12 cellular contexts compared by ENCODE assay signal in the genomic region with DNA sequence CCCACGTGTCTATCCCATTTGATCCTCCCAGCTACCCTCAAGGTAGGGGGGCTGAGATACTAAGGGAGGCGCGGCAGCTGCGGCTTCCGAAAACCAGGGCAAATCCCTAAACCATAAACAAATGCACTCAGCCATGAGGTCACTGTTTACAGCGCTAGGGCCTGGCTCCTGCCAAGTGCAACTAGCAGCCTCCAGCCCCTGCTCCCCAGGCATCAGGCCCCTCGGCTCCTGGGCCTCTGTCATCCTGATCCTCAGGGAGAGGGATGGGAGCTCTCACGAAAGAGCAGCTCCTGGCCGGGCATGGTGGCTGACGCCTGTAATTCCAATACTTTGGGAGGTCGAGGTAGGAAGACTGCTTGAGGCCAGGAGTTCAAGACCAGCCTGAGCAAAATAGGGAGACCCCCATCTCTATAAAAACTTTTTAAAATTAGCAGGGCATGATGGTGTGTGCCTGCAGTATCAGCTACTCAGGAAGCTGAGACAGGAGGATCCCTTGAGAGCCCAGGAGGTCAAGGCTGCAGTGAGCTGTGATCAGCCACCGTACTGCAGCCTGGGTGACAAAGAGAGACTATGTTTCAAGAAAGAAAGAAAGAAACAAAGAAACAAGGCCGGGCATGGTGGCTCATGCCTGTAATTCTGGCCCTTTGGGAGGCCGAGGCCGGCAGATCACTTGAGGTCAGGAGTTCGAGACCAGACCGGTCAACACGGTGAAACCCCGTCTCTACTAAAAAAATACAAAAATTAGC. TPM values are rescaled to one million over a fixed set of nuclear protein-coding genes. Genes with fewer than 3 reads are reported as not detected.
A peak's percentile ranks its signal among the peaks of the same experiment; 100 is the strongest.
DNase-seq lines count a peak whose midpoint lies in the region; ATAC-seq and TF ChIP-seq lines count a peak whose summit lies in the region.
"Had no signal": no experiment of that assay in that cellular context is flagged by ENCODE, and none has a peak within 500 bp of the region (broad histone marks: within the 10 kb centered on the region; RNA-seq: fewer than 3 reads in every experiment).

No MANE protein-coding gene starts in this region.

- no peak overlapping the region for H3K9ac ChIP-seq in neuronal stem cell (ENCODE audit: low read depth, low read length, poor library complexity)

- H2BK12ac ChIP-seq in neuronal stem cell (ENCODE audit: low read length) = no peak overlapping the region

- H2BK5ac ChIP-seq in neuronal stem cell (ENCODE audit: low read length) = peak overlapping the region; percentile 89

- peak overlapping the region; percentile 35 for H2BK15ac ChIP-seq in neuronal stem cell (ENCODE audit: low read length)

- no peak overlapping the region for H3K18ac ChIP-seq in neuronal stem cell (ENCODE audit: low read length)

- no peak overlapping the region for H2BK120ac ChIP-seq in neuronal stem cell (ENCODE audit: low read depth, low read length)

- H3K23ac ChIP-seq in neuronal stem cell (ENCODE audit: low read depth, low read length, poor library complexity) = peak overlapping the region; percentile 47

- no peaks in the 10 kb centered on the region for H3K79me1 ChIP-seq in neuronal stem cell (ENCODE audit: low read depth, low read length)

- no peaks in the 10 kb centered on the region for H3K27me3 Mint-ChIP-seq in activated T-cell treated with anti-CD3 and anti-CD28 coated beads, Interleukin-2, amount 50 U/mL, for 24 hours

- no peak overlapping the region for H3K4me2 ChIP-seq in neuronal stem cell (ENCODE audit: insufficient read depth, low read length, poor library complexity, severe bottlenecking)

- H3K27ac ChIP-seq in heart right ventricle (peak overlapping the region in 9 of 10 donors; percentile 83 to 90 (median 86)), esophagus muscularis mucosa (replicated peaks in 1 of 4) (peak overlapping the region; percentile 84 to 88 (median 86)), neuronal stem cell (replicated peaks; ENCODE audit: low read length) (no peak overlapping the region)

- H3K4ac ChIP-seq in neuronal stem cell (ENCODE audit: low read length) = no peak overlapping the region

- H3K27me3 ChIP-seq in heart right ventricle (no peaks in the 10 kb centered on the region), esophagus muscularis mucosa (no peaks in the 10 kb centered on the region), neuronal stem cell (ENCODE audit: control insufficient read depth in 3 of 3, insufficient read depth in 3 of 3, low read depth in 1 of 3, low read length in 3 of 3) (no peaks in the 10 kb centered on the region)

- DNase-seq in heart right ventricle (peak in 1 of 2 donors; percentile 42), Right ventricle myocardium inferior (ENCODE audit: missing footprints) (no peak), esophagus muscularis mucosa (ENCODE audit: extremely low spot score) (no peak), neuronal stem cell (ENCODE audit: low spot score) (no peak), NCI-H187 treated with DMSO at 0.1 percent for 48 hours (lab: John Stamatoyannopoulos, UW) (no peak)
- no peak for DNase-seq in activated T-cell treated with anti-CD3 and anti-CD28 coated beads, Interleukin-2, amount 50 U/mL, for 24 hours
- DNase-seq in stimulated activated effector memory CD8-positive, alpha-beta T cell treated with anti-CD3 and anti-CD28 coated beads, Interleukin-12 subunit alpha, Interleukin-12 subunit beta, amount 100 ng/mL, for 72 hours (ENCODE audit: low spot score in 2 of 2) = no peak
- DNase-seq: AML-193, NCI-H1048 had no signal

- H3K9me3 ChIP-seq in heart right ventricle (no peaks in the 10 kb centered on the region), esophagus muscularis mucosa (no peaks in the 10 kb centered on the region), neuronal stem cell (replicated peaks in 1 of 2; ENCODE audit: control insufficient read depth in 2 of 2, insufficient read depth in 1 of 2, low read depth in 1 of 2, low read length in 2 of 2) (no peaks in the 10 kb centered on the region)

- ATAC-seq in heart right ventricle (no peak), Right ventricle myocardium inferior (no peak), HG03432 (IDR thresholded peaks at IDR 0.05; ENCODE audit: unreplicated experiment) (no peak)
- no peak for ATAC-seq in stimulated activated effector memory CD8-positive, alpha-beta T cell treated with anti-CD3 and anti-CD28 coated beads, Interleukin-12 subunit alpha, Interleukin-12 subunit beta, amount 100 ng/mL, for 72 hours

- H3K9me3 Mint-ChIP-seq in activated T-cell treated with anti-CD3 and anti-CD28 coated beads, Interleukin-2, amount 50 U/mL, for 24 hours = no peaks in the 10 kb centered on the region
- no peaks in the 10 kb centered on the region for H3K9me3 Mint-ChIP-seq in stimulated activated effector memory CD8-positive, alpha-beta T cell treated with anti-CD3 and anti-CD28 coated beads, Interleukin-12 subunit alpha, Interleukin-12 subunit beta, amount 100 ng/mL, for 72 hours

- WGBS in heart right ventricle, 2 donors = 63 to 64% methylated on average over 19 of the region's 19 CpGs
- WGBS in esophagus muscularis mucosa = 55% methylated on average over 18 of the region's 19 CpGs
- no CpG with 5 or more reads among the region's 19 CpGs for WGBS in neuronal stem cell (ENCODE audit: extremely low coverage in 2 of 2, insufficient read length in 2 of 2, insufficient replicate concordance in 1 of 2), 2 donors

- H4K8ac ChIP-seq in neuronal stem cell (ENCODE audit: low read depth, low read length) = no peak overlapping the region

- TF ChIP-seq CTCF in heart right ventricle (IDR thresholded peaks at IDR 0.05) (no peak), esophagus muscularis mucosa (IDR thresholded peaks at IDR 0.05) (no peak)

- no peak for TF ChIP-seq EP300 in esophagus muscularis mucosa (IDR thresholded peaks at IDR 0.05)

- no peak overlapping the region for H3K4me3 Mint-ChIP-seq in activated T-cell treated with anti-CD3 and anti-CD28 coated beads, Interleukin-2, amount 50 U/mL, for 24 hours
- no peak overlapping the region for H3K4me3 Mint-ChIP-seq in stimulated activated effector memory CD8-positive, alpha-beta T cell treated with anti-CD3 and anti-CD28 coated beads, Interleukin-12 subunit alpha, Interleukin-12 subunit beta, amount 100 ng/mL, for 72 hours

- H2AK5ac ChIP-seq in neuronal stem cell (ENCODE audit: low read depth, low read length) = peak overlapping the region; percentile 65

- peaks cover 15% of the 10 kb centered on the region for H3K4me1 Mint-ChIP-seq in activated T-cell treated with anti-CD3 and anti-CD28 coated beads, Interleukin-2, amount 50 U/mL, for 24 hours (ENCODE audit: low read depth)
- H3K4me1 Mint-ChIP-seq in stimulated activated effector memory CD8-positive, alpha-beta T cell treated with anti-CD3 and anti-CD28 coated beads, Interleukin-12 subunit alpha, Interleukin-12 subunit beta, amount 100 ng/mL, for 72 hours = peaks cover 14% of the 10 kb centered on the region

- peaks cover 0 to 40% (median 13%) of the 10 kb centered on the region in 9 donors for H3K36me3 ChIP-seq in heart right ventricle
- peaks cover 6 to 26% (median 20%) of the 10 kb centered on the region in 4 donors for H3K36me3 ChIP-seq in esophagus muscularis mucosa
- peaks cover 18 to 59% of the 10 kb centered on the region in 2 donors for H3K36me3 ChIP-seq in neuronal stem cell (replicated peaks in 1 of 2; ENCODE audit: control insufficient read depth in 2 of 2, insufficient read depth in 2 of 2, low read length in 2 of 2)

- no peak overlapping the region for H4K91ac ChIP-seq in neuronal stem cell (ENCODE audit: low read depth, low read length, poor library complexity)

- H3K36me3 Mint-ChIP-seq in activated T-cell treated with anti-CD3 and anti-CD28 coated beads, Interleukin-2, amount 50 U/mL, for 24 hours (ENCODE audit: low read depth) = no peaks in the 10 kb centered on the region
- no peaks in the 10 kb centered on the region for H3K36me3 Mint-ChIP-seq in stimulated activated effector memory CD8-positive, alpha-beta T cell treated with anti-CD3 and anti-CD28 coated beads, Interleukin-12 subunit alpha, Interleukin-12 subunit beta, amount 100 ng/mL, for 72 hours

- H3K4me3 ChIP-seq in heart right ventricle (no peak overlapping the region), esophagus muscularis mucosa (no peak overlapping the region), neuronal stem cell (ENCODE audit: low read length in 2 of 2) (no peak overlapping the region)

- intact Hi-C loops in heart right ventricle (cut with DNase I) (loop anchor here in 1 of 10 donors (2.0 kb wide), 1 partner anchor 29 kb away; a partner anchor contains a TSS), Right ventricle myocardium inferior (cut with DNase I) (no loop called here), esophagus muscularis mucosa (cut with DNase I) (no loop called here)

- no peak overlapping the region for H2AFZ ChIP-seq in neuronal stem cell (ENCODE audit: low read length)

- no peak overlapping the region for H3K27ac Mint-ChIP-seq in activated T-cell treated with anti-CD3 and anti-CD28 coated beads, Interleukin-2, amount 50 U/mL, for 24 hours
- no peak overlapping the region for H3K27ac Mint-ChIP-seq in stimulated activated effector memory CD8-positive, alpha-beta T cell treated with anti-CD3 and anti-CD28 coated beads, Interleukin-12 subunit alpha, Interleukin-12 subunit beta, amount 100 ng/mL, for 72 hours

- H3K4me1 ChIP-seq in heart right ventricle (peaks cover 36 to 88% (median 71%) of the 10 kb centered on the region in 9 donors), esophagus muscularis mucosa (peaks cover 71 to 89% (median 89%) of the 10 kb centered on the region in 4 donors), neuronal stem cell (ENCODE audit: control insufficient read depth in 2 of 2, insufficient read depth in 1 of 2, low read depth in 1 of 2, low read length in 2 of 2) (peaks cover 10 to 11% of the 10 kb centered on the region in 2 donors)

- H3K14ac ChIP-seq in neuronal stem cell (ENCODE audit: low read length) = peak overlapping the region; percentile 51

- no peak for TF ChIP-seq POLR2A in esophagus muscularis mucosa (IDR thresholded peaks at IDR 0.05; ENCODE audit: low read depth)

RNA-seq across cellular contexts. Expression of gene TLDC2, which starts 42.5 kb away (rescaled TPM):
- total RNA-seq in heart right ventricle (not detected), Right ventricle myocardium inferior (not detected), esophagus muscularis mucosa (under 1 TPM in 3 of 4 donors, not detected in 1; 0.34 to 0.66 (median 0.42) TPM)
- polyA plus RNA-seq in heart right ventricle = under 1 TPM in 1 of 2 donors, not detected in 1; 0.01 TPM
- polyA plus RNA-seq in neuronal stem cell (2013, experiment 1 of 2) = 0.99 TPM
- polyA plus RNA-seq in neuronal stem cell (2013, experiment 2 of 2) = 1.00 TPM
- total RNA-seq: chondrocyte, RPMI7951 had no signal

RNA-seq across cellular contexts. Expression of gene DSN1, which starts 59.9 kb away (rescaled TPM):
- 1 to 10 TPM; 3.2 to 6.0 (median 4.9) TPM for total RNA-seq in heart right ventricle
- 1 to 10 TPM; 4.7 to 5.8 TPM for polyA plus RNA-seq in heart right ventricle
- total RNA-seq in Right ventricle myocardium inferior = 4.4 TPM
- total RNA-seq in esophagus muscularis mucosa = 1 to 10 TPM; 5.1 to 7.5 (median 6.3) TPM
- 22.4 TPM for polyA plus RNA-seq in neuronal stem cell (2013, experiment 1 of 2)
- 23.0 TPM for polyA plus RNA-seq in neuronal stem cell (2013, experiment 2 of 2)
